Comparison of ENCODE assay signal across 15 cellular contexts in the genomic region with DNA sequence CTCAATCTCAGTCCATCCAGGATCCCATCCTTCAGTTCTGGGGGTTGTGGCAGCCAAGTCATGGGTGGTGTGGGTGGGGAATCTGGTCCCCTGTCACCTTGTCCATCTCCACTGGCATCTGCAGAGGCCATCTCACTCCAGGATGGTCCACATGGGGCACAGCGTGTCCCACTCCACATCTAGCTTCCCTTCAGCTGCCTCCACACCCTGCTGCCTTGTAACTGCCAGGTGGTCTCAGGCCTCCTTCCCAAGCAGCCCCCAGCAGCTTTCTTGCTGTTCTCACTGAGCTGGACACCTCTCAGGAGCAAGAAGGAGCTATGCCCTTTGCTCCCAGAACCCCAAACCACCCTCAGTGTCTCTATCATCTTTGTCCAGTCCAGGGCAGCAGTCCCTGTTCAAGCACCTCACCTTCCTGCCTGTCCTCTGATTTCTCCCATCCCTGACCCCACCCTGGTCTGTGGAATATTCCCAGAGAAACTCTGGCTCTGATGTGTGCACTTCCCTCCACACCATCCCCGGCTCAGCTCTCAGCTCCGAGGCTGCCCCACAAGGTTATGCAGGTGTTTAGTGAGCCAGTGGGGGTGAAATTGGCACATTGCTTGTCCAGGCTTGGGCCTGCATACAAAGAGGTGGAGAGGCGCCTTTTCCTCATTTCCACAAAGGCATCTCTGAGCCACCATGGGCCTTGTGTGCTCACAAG. TPM values are rescaled to one million over a fixed set of nuclear protein-coding genes. Genes with fewer than 3 reads are reported as not detected.
DNase-seq lines count a peak whose midpoint lies in the region; ATAC-seq, FAIRE-seq and TF ChIP-seq lines count a peak whose summit lies in the region.
"Had no signal": no experiment of that assay in that cellular context is flagged by ENCODE, and none has a peak within 500 bp of the region (broad histone marks: within the 10 kb centered on the region; RNA-seq: fewer than 3 reads in every experiment).

No MANE protein-coding gene starts in this region.

- H3K4me1 Mint-ChIP-seq in activated naive CD4-positive, alpha-beta T cell treated with anti-CD3 and anti-CD28 coated beads for 36 hours (ENCODE audit: low read depth): peaks cover 18% of the 10 kb centered on the region
- H3K4me1 Mint-ChIP-seq in T-cell: peaks cover 22 to 29% (median 23%) of the 10 kb centered on the region in 3 donors

- ATAC-seq in T-cell (replicated peaks in 1 of 4): no peak
- no peak for ATAC-seq in upper lobe of right lung
- ATAC-seq: left colon had no signal

- POLR2A ChIA-PET in T-cell (lab: Charles Lee): interaction anchor here in 1 of 2 donors (0.6 to 0.7 kb wide), 2 partner anchors 16 to 133 kb away, joined by 3 to 6 read pairs; no protein-coding TSS in a partner anchor

- H3K4me1 ChIP-seq in keratinocyte (ENCODE audit: control insufficient read depth, extremely low read depth, insufficient read depth, low read length) (peaks cover 6% of the 10 kb centered on the region), sigmoid colon (peaks cover 0 to 24% (median 16%) of the 10 kb centered on the region in 4 donors), upper lobe of right lung (peaks cover 7% of the 10 kb centered on the region)

- no peak for DNase-seq in activated naive CD4-positive, alpha-beta T cell treated with anti-CD3 and anti-CD28 coated beads for 36 hours
- DNase-seq in activated naive CD4-positive, alpha-beta T cell (lab: John Stamatoyannopoulos, UW): no peak
- DNase-seq in T-cell: no peak
- DNase-seq in keratinocyte (ENCODE audit: low read depth, low spot score): no peak
- peak; percentile 57 for DNase-seq in sigmoid colon
- no peak for DNase-seq in activated CD8-positive, alpha-beta memory T cell treated with anti-CD3 and anti-CD28 coated beads for 24 hours
- DNase-seq in NCI-H2227 (lab: John Stamatoyannopoulos, UW; ENCODE audit: unreplicated experiment): no peak
- no peak for DNase-seq in upper lobe of right lung
- DNase-seq: activated CD8-positive, alpha-beta memory T cell treated with anti-CD3 and anti-CD28 coated beads, Interleukin-2, amount 50 U/mL, for 48 hours; NCI-H524; SK-N-SH; stimulated activated CD4-positive, alpha-beta T cell treated with anti-CD3 and anti-CD28 coated beads, Interleukin-4, amount 100 ng/mL, for 4 hours; WERI-Rb-1 had no signal

- TF ChIP-seq CTCF in keratinocyte (optimal IDR thresholded peaks at IDR 0.05 in 1 of 3, IDR thresholded peaks at IDR 0.05 in 1 of 3, conservative IDR thresholded peaks at IDR 0.05 in 1 of 3; ENCODE audit: extremely low read depth in 1 of 3, insufficient read depth in 2 of 3, low read length in 3 of 3) (no peak), sigmoid colon (IDR thresholded peaks at IDR 0.05) (no peak), upper lobe of right lung (IDR thresholded peaks at IDR 0.05) (no peak)

- H3K36me3 ChIP-seq in keratinocyte (ENCODE audit: control insufficient read depth in 2 of 2, extremely low read depth in 1 of 2, insufficient read depth in 2 of 2, low read length in 2 of 2) (peaks cover 0 to 4% of the 10 kb centered on the region in 2 experiments), sigmoid colon (no peaks in the 10 kb centered on the region), upper lobe of right lung (no peaks in the 10 kb centered on the region)
- H3K36me3 ChIP-seq: WERI-Rb-1 had no signal

- H3K27ac Mint-ChIP-seq in activated naive CD4-positive, alpha-beta T cell treated with anti-CD3 and anti-CD28 coated beads for 36 hours: no peak overlapping the region
- H3K27ac Mint-ChIP-seq in T-cell: peak overlapping the region in 1 of 2 donors; percentile 31

- CTCF ChIA-PET in activated naive CD4-positive, alpha-beta T cell treated with anti-CD3 and anti-CD28 coated beads for 36 hours (lab: Charles Lee): interaction anchor here (0.8 to 1.4 kb wide), 3 partner anchors 11 to 244 kb away, joined by 3 to 5 read pairs (median 3); no protein-coding TSS in a partner anchor
- CTCF ChIA-PET in T-cell (lab: Charles Lee): no interaction called here

- no peak overlapping the region for H3K27ac ChIP-seq in keratinocyte (ENCODE audit: control insufficient read depth, insufficient read depth, low read length)
- no peak overlapping the region for H3K27ac ChIP-seq in sigmoid colon
- H3K27ac ChIP-seq in upper lobe of right lung: no peak overlapping the region
- H3K27ac ChIP-seq: hepatocyte, WERI-Rb-1 had no signal

- H3K4me3 ChIP-seq in keratinocyte (ENCODE audit: control insufficient read depth in 2 of 3, extremely low read depth in 1 of 3, insufficient read depth in 2 of 3, low read depth in 1 of 3, low read length in 3 of 3) (no peak overlapping the region), sigmoid colon (no peak overlapping the region), upper lobe of right lung (no peak overlapping the region)
- H3K4me3 ChIP-seq: hepatocyte had no signal

- no peak overlapping the region for H2AFZ ChIP-seq in keratinocyte (ENCODE audit: control insufficient read depth, low read length)
- H2AFZ ChIP-seq: hepatocyte had no signal

- no peaks in the 10 kb centered on the region for H3K9me3 ChIP-seq in keratinocyte (ENCODE audit: control insufficient read depth, low read depth, low read length)
- no peaks in the 10 kb centered on the region for H3K9me3 ChIP-seq in sigmoid colon
- no peaks in the 10 kb centered on the region for H3K9me3 ChIP-seq in upper lobe of right lung
- H3K9me3 ChIP-seq: SK-N-SH had no signal

- no peak overlapping the region for H3K4me2 ChIP-seq in keratinocyte (ENCODE audit: control insufficient read depth, extremely low read depth, insufficient read depth, low read depth, low read length)
- H3K4me2 ChIP-seq: SK-N-SH had no signal

- no peak for TF ChIP-seq EP300 in sigmoid colon (IDR thresholded peaks at IDR 0.05)

- TF ChIP-seq POLR2A in sigmoid colon (IDR thresholded peaks at IDR 0.05): no peak

- no peaks in the 10 kb centered on the region for H3K36me3 Mint-ChIP-seq in activated naive CD4-positive, alpha-beta T cell treated with anti-CD3 and anti-CD28 coated beads for 36 hours (ENCODE audit: low read depth)
- H3K36me3 Mint-ChIP-seq in T-cell: no peaks in the 10 kb centered on the region

- peak overlapping the region; percentile 9 for H3K9ac ChIP-seq in keratinocyte (ENCODE audit: control insufficient read depth, extremely low read depth, insufficient read depth, low read length)
- H3K9ac ChIP-seq: SK-N-SH had no signal

- no peaks in the 10 kb centered on the region for H3K27me3 ChIP-seq in keratinocyte (ENCODE audit: control insufficient read depth, extremely low read depth, insufficient read depth, low read length)
- no peaks in the 10 kb centered on the region for H3K27me3 ChIP-seq in sigmoid colon
- no peaks in the 10 kb centered on the region for H3K27me3 ChIP-seq in upper lobe of right lung
- H3K27me3 ChIP-seq: hepatocyte had no signal

- peaks cover 10% of the 10 kb centered on the region for H3K27me3 Mint-ChIP-seq in activated naive CD4-positive, alpha-beta T cell treated with anti-CD3 and anti-CD28 coated beads for 36 hours (ENCODE audit: low read depth)
- peaks cover 10% of the 10 kb centered on the region in 2 donors for H3K27me3 Mint-ChIP-seq in T-cell

- peaks cover 14% of the 10 kb centered on the region for H3K79me2 ChIP-seq in keratinocyte (ENCODE audit: control insufficient read depth, insufficient read depth, low read length)

- FAIRE-seq in keratinocyte (lab: Jason Lieb, UNC): no peak

- 86 to 91% methylated on average over 4 of the region's 4 CpGs for WGBS in sigmoid colon, 2 donors

- intact Hi-C loops in activated naive CD4-positive, alpha-beta T cell treated with anti-CD3 and anti-CD28 coated beads for 36 hours (cut with micrococcal nuclease): no loop called here
- intact Hi-C loops in sigmoid colon (cut with DNase I) (no loop called here), upper lobe of right lung (cut with DNase I) (no loop called here)

- H3K9me3 Mint-ChIP-seq in activated naive CD4-positive, alpha-beta T cell treated with anti-CD3 and anti-CD28 coated beads for 36 hours: no peaks in the 10 kb centered on the region
- H3K9me3 Mint-ChIP-seq in T-cell: no peaks in the 10 kb centered on the region

- no peaks in the 10 kb centered on the region for H3K9me1 ChIP-seq in keratinocyte (ENCODE audit: control insufficient read depth, extremely low read depth, insufficient read depth, low read length)

- H4K20me1 ChIP-seq in keratinocyte (ENCODE audit: control insufficient read depth, extremely low read depth, insufficient read depth, low read length): no peaks in the 10 kb centered on the region

- peak overlapping the region; percentile 24 for H3K4me3 Mint-ChIP-seq in activated naive CD4-positive, alpha-beta T cell treated with anti-CD3 and anti-CD28 coated beads for 36 hours
- H3K4me3 Mint-ChIP-seq in T-cell: peak overlapping the region in 2 of 3 donors; percentile 1 to 45

- dilution Hi-C loops in keratinocyte (cut with MboI; ENCODE audit: extremely low pct_ligation_motif_present, low sequenced_read_pairs): no loop called here

RNA-seq across cellular contexts. Expression of gene DYNC1H1, which starts 13.7 kb away (rescaled TPM):
- 100 to 1,000 TPM; 207 to 208 TPM for total RNA-seq in activated naive CD4-positive, alpha-beta T cell treated with anti-CD3 and anti-CD28 coated beads for 36 hours
- total RNA-seq in T-cell (100 to 1,000 TPM; 271 to 310 (median 279) TPM), sigmoid colon (100 to 1,000 TPM; 320 to 592 (median 485) TPM), upper lobe of right lung (432 TPM)
- polyA plus RNA-seq in keratinocyte (166 to 185 TPM (median 179 TPM) in 3 replicates), sigmoid colon (100 to 1,000 TPM in 1 of 3 donors, 10 to 100 TPM in 2; 38.4 to 171 (median 48.6) TPM)
- 369 TPM for polyA plus RNA-seq in keratinocyte (2011; ENCODE audit: low read depth)
- 99.9 and 122 TPM in 2 replicates for polyA plus RNA-seq in keratinocyte (2011; cell fraction: cytosol; rRNA removed)
- 1,037 and 1,053 TPM in 2 replicates for polyA plus RNA-seq in keratinocyte (2011; cell fraction: nucleus; rRNA removed)
- 207 and 398 TPM in 2 replicates for polyA plus RNA-seq in keratinocyte (2012; ENCODE audit: low replicate concordance)
- polyA minus RNA-seq in keratinocyte: 553 to 1,216 TPM (median 812 TPM) in 3 replicates
- 251 TPM for polyA minus RNA-seq in keratinocyte (2011; cell fraction: cytosol; rRNA and poly(A)+ RNA removed)
- 1,725 and 2,247 TPM in 2 replicates for polyA minus RNA-seq in keratinocyte (2011; cell fraction: nucleus; rRNA and poly(A)+ RNA removed)
